In genomic region chr7:90413185-90413528, GRCh38 we compare ENCODE assay signal across 16 cellular contexts.
DNase-seq lines count a peak whose midpoint lies in the region; ATAC-seq lines count a peak whose summit lies in the region.
"Had no signal": no experiment of that assay in that cellular context is flagged by ENCODE, and none has a peak within 500 bp of the region (broad histone marks: within the 10 kb centered on the region; RNA-seq: fewer than 3 reads in every experiment).

No MANE protein-coding gene starts in this region.

- H3K4me1 Mint-ChIP-seq in stimulated activated naive CD8-positive, alpha-beta T cell treated with anti-CD3 and anti-CD28 coated beads, Interleukin-15, amount 100 ng/mL, for 72 hours = no peaks in the 10 kb centered on the region
- H3K4me1 Mint-ChIP-seq: CD4-positive, alpha-beta memory T cell had no signal

- no peak for DNase-seq in stimulated activated naive CD8-positive, alpha-beta T cell treated with anti-CD3 and anti-CD28 coated beads, Interleukin-15, amount 100 ng/mL, for 72 hours
- no peak for DNase-seq in stimulated activated naive CD8-positive, alpha-beta T cell treated with anti-CD3 and anti-CD28 coated beads, Interleukin-15, Interleukin-2, amounts not matched to agents 100 U/mL and 50 U/mL, for 24 hours
- no peak for DNase-seq in epithelial cell of prostate (ENCODE audit: low read depth, low spot score)
- no peak for DNase-seq in activated gamma-delta T cell (lab: John Stamatoyannopoulos, UW)
- no peak for DNase-seq in GM03348 (ENCODE audit: low spot score)
- no peak for DNase-seq in NOMO-1 (lab: John Stamatoyannopoulos, UW; ENCODE audit: unreplicated experiment in 2 of 2)
- DNase-seq: CD4-positive, alpha-beta memory T cell; GF-D8; IMR-90; NCI-H1417 treated with DMSO at 0.1 percent for 48 hours; NCI-H187 treated with DMSO at 0.1 percent for 48 hours; NCI-H226 had no signal

- H3K27ac ChIP-seq in epithelial cell of prostate = peak overlapping the region; percentile 86
- H3K27ac ChIP-seq: HL-60, SJCRH30 had no signal

- H3K27ac Mint-ChIP-seq in stimulated activated naive CD8-positive, alpha-beta T cell treated with anti-CD3 and anti-CD28 coated beads, Interleukin-15, amount 100 ng/mL, for 72 hours = no peak overlapping the region
- H3K27ac Mint-ChIP-seq: CD4-positive, alpha-beta memory T cell had no signal

- no peaks in the 10 kb centered on the region for H3K27me3 Mint-ChIP-seq in stimulated activated naive CD8-positive, alpha-beta T cell treated with anti-CD3 and anti-CD28 coated beads, Interleukin-15, amount 100 ng/mL, for 72 hours
- H3K27me3 Mint-ChIP-seq: CD4-positive, alpha-beta memory T cell had no signal

- no peaks in the 10 kb centered on the region for H3K9me3 Mint-ChIP-seq in stimulated activated naive CD8-positive, alpha-beta T cell treated with anti-CD3 and anti-CD28 coated beads, Interleukin-15, amount 100 ng/mL, for 72 hours
- H3K9me3 Mint-ChIP-seq: CD4-positive, alpha-beta memory T cell had no signal

- no peak overlapping the region for H3K4me3 Mint-ChIP-seq in stimulated activated naive CD8-positive, alpha-beta T cell treated with anti-CD3 and anti-CD28 coated beads, Interleukin-15, amount 100 ng/mL, for 72 hours
- H3K4me3 Mint-ChIP-seq: CD4-positive, alpha-beta memory T cell had no signal

- ATAC-seq in stimulated activated naive CD8-positive, alpha-beta T cell treated with anti-CD3 and anti-CD28 coated beads, Interleukin-15, amount 100 ng/mL, for 72 hours = peak; percentile 9
- no peak for ATAC-seq in stimulated activated naive CD8-positive, alpha-beta T cell treated with anti-CD3 and anti-CD28 coated beads, Interleukin-15, Interleukin-2, amounts not matched to agents 100 U/mL and 50 U/mL, for 24 hours
- ATAC-seq in HG03442 (IDR thresholded peaks at IDR 0.05; ENCODE audit: unreplicated experiment) (peak; percentile 7), HG03025 (IDR thresholded peaks at IDR 0.05; ENCODE audit: low FRiP score, unreplicated experiment) (no peak)

Comparison
In these comparisons a context has a peak if more than half of its experiments do, and no peak if none do; other contexts are left out.
1. ATAC-seq: peak in stimulated activated naive CD8-positive, alpha-beta T cell treated with anti-CD3 and anti-CD28 coated beads, Interleukin-15, amount 100 ng/mL, for 72 hours (single experiment) and HG03442 (single experiment); none in stimulated activated naive CD8-positive, alpha-beta T cell treated with anti-CD3 and anti-CD28 coated beads, Interleukin-15, Interleukin-2, amounts not matched to agents 100 U/mL and 50 U/mL, for 24 hours (single experiment) and HG03025 (single experiment).